1 cellular context compared by ENCODE assay signal in the genomic region with DNA sequence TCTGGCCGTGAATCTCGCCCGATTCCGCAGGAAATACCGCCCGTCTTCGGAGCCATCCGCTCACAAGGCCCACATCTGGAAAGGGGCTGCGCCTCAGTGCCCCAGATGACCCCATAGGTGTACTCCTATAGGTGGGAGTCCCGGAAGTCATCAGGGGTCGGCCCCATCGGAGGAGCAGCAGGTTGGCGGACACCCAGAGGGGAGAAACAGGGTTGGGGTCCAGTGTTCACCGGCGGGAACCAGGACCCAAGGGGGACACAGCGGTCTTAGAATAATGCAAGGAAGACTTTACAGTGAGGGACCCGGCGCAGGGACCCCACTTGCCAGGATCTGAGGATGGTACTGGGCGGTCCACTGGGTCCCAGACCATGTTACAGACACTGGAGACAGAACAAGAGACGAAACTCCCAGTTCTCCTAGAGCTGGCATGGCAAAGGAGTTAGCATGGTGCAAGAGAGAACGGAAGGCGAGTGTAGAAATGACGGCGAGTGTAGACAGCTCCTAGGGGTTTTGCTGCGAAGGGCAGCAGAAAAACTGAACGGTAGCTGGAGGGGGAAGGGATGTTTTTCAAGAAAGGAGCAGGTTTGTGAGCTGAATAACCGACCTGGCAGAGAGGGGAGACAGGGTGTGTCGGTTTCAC.
TF ChIP-seq lines count a peak whose summit lies in the region.

No MANE protein-coding gene starts in this region.

TF ChIP-seq in WTC11, 78 proteins besides CTCF, POLR2A, EP300 and RAD21:
- TF ChIP-seq, protein P1, sequence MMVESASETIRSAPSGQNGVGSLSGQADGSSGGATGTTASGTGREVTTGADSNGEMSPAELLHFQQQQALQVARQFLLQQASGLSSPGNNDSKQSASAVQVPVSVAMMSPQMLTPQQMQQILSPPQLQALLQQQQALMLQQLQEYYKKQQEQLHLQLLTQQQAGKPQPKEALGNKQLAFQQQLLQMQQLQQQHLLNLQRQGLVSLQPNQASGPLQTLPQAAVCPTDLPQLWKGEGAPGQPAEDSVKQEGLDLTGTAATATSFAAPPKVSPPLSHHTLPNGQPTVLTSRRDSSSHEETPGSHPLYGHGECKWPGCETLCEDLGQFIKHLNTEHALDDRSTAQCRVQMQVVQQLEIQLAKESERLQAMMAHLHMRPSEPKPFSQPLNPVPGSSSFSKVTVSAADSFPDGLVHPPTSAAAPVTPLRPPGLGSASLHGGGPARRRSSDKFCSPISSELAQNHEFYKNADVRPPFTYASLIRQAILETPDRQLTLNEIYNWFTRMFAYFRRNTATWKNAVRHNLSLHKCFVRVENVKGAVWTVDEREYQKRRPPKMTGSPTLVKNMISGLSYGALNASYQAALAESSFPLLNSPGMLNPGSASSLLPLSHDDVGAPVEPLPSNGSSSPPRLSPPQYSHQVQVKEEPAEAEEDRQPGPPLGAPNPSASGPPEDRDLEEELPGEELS (CRISPR knock-in tag; IDR thresholded peaks at IDR 0.05): no peak
- TF ChIP-seq GTF2I (CRISPR knock-in tag; conservative IDR thresholded peaks at IDR 0.05): no peak
- TF ChIP-seq GRHL2 (CRISPR knock-in tag; IDR thresholded peaks at IDR 0.05; ENCODE audit: insufficient replicate concordance, severe bottlenecking): no peak
- TF ChIP-seq SOX15 (CRISPR knock-in tag; IDR thresholded peaks at IDR 0.05): no peak
- no peak for TF ChIP-seq TEAD1 (CRISPR knock-in tag; IDR thresholded peaks at IDR 0.05)
- no peak for TF ChIP-seq RELA (CRISPR knock-in tag; IDR thresholded peaks at IDR 0.05; ENCODE audit: borderline replicate concordance)
- no peak for TF ChIP-seq TCF7 (CRISPR knock-in tag; IDR thresholded peaks at IDR 0.05; ENCODE audit: low read depth)
- TF ChIP-seq, protein P2, sequence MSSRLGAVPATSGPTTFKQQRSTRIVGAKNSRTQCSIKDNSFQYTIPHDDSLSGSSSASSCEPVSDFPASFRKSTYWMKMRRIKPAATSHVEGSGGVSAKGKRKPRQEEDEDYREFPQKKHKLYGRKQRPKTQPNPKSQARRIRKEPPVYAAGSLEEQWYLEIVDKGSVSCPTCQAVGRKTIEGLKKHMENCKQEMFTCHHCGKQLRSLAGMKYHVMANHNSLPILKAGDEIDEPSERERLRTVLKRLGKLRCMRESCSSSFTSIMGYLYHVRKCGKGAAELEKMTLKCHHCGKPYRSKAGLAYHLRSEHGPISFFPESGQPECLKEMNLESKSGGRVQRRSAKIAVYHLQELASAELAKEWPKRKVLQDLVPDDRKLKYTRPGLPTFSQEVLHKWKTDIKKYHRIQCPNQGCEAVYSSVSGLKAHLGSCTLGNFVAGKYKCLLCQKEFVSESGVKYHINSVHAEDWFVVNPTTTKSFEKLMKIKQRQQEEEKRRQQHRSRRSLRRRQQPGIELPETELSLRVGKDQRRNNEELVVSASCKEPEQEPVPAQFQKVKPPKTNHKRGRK (CRISPR knock-in tag; IDR thresholded peaks at IDR 0.05; ENCODE audit: borderline replicate concordance): no peak
- TF ChIP-seq ETV6 (CRISPR knock-in tag; IDR thresholded peaks at IDR 0.05): no peak
- no peak for TF ChIP-seq HMGA2 (CRISPR knock-in tag; IDR thresholded peaks at IDR 0.05)
- no peak for TF ChIP-seq ZNF263 (CRISPR knock-in tag; IDR thresholded peaks at IDR 0.05; ENCODE audit: low read depth)
- no peak for TF ChIP-seq NFE2L1 (CRISPR knock-in tag; IDR thresholded peaks at IDR 0.05)
- TF ChIP-seq ZNF396 (CRISPR knock-in tag; IDR thresholded peaks at IDR 0.05; ENCODE audit: borderline replicate concordance): no peak
- no peak for TF ChIP-seq FOXJ3 (CRISPR knock-in tag; IDR thresholded peaks at IDR 0.05; ENCODE audit: borderline replicate concordance)
- no peak for TF ChIP-seq NR3C1 (CRISPR knock-in tag; conservative IDR thresholded peaks at IDR 0.05; ENCODE audit: low read depth)
